Comparison of ENCODE assay signal across 24 cellular contexts in genomic region chr19:3771033-3771905, GRCh38. TPM values are rescaled to one million over a fixed set of nuclear protein-coding genes. Genes with fewer than 3 reads are reported as not detected.
DNase-seq lines count a peak whose midpoint lies in the region; ATAC-seq and TF ChIP-seq lines count a peak whose summit lies in the region.
"Had no signal": no experiment of that assay in that cellular context is flagged by ENCODE, and none has a peak within 500 bp of the region (broad histone marks: within the 10 kb centered on the region; RNA-seq: fewer than 3 reads in every experiment).

No MANE protein-coding gene starts in this region.

- in situ Hi-C loops in mammary epithelial cell (cut with MboI; ENCODE audit: low sequenced_read_pairs in 2 of 2): no loop called here

- H3K9ac ChIP-seq in mammary epithelial cell (ENCODE audit: insufficient read depth, low read length): no peak overlapping the region
- H3K9ac ChIP-seq: BLaER1, GM23248 had no signal

- peaks cover 2% of the 10 kb centered on the region for H4K20me1 ChIP-seq in mammary epithelial cell (ENCODE audit: insufficient read depth, low read length)
- H4K20me1 ChIP-seq: BLaER1 had no signal

- H3K27me3 ChIP-seq in breast epithelium (no peaks in the 10 kb centered on the region), mammary epithelial cell (ENCODE audit: insufficient read depth, low read length) (no peaks in the 10 kb centered on the region)
- H3K27me3 ChIP-seq: BLaER1 had no signal

- H3K4me1 ChIP-seq in breast epithelium (no peaks in the 10 kb centered on the region), mammary epithelial cell (ENCODE audit: insufficient read depth, low read length) (no peaks in the 10 kb centered on the region)
- H3K4me1 ChIP-seq: BLaER1 had no signal

- H3K27ac Mint-ChIP-seq in T-helper 17 cell: peak overlapping the region; percentile 63
- peak overlapping the region; percentile 47 for H3K27ac Mint-ChIP-seq in type B pancreatic cell
- H3K27ac Mint-ChIP-seq: CD8-positive, alpha-beta T cell; HFFc6 had no signal

- H3K36me3 ChIP-seq in breast epithelium (peaks cover 6% of the 10 kb centered on the region), mammary epithelial cell (ENCODE audit: insufficient read depth, low read length) (no peaks in the 10 kb centered on the region)

- H3K9me3 ChIP-seq in breast epithelium (no peaks in the 10 kb centered on the region), mammary epithelial cell (replicated peaks; ENCODE audit: insufficient read depth, low read length) (no peaks in the 10 kb centered on the region), T-helper 17 cell (ENCODE audit: control insufficient read depth, low read length, poor library complexity, severe bottlenecking) (no peaks in the 10 kb centered on the region)
- H3K9me3 ChIP-seq: BLaER1 had no signal

- H3K4me1 Mint-ChIP-seq in T-helper 17 cell (peaks cover 15% of the 10 kb centered on the region), type B pancreatic cell (ENCODE audit: unreplicated experiment) (no peaks in the 10 kb centered on the region)

- intact Hi-C loops in breast epithelium (cut with DNase I; ENCODE audit: low total_unique reads) (no loop called here), mammary epithelial cell (cut with micrococcal nuclease) (no loop called here)

- TF ChIP-seq POLR2A in breast epithelium (IDR thresholded peaks at IDR 0.05): no peak

- no peak overlapping the region for H3K4me2 ChIP-seq in mammary epithelial cell (ENCODE audit: insufficient read depth, low read depth, low read length)
- H3K4me2 ChIP-seq: BLaER1 had no signal

- no peak for DNase-seq in breast epithelium (ENCODE audit: low spot score in 2 of 2)
- DNase-seq in mammary epithelial cell: no peak
- no peak for DNase-seq in T-helper 17 cell
- DNase-seq in iPS DF 19.7 (ENCODE audit: low read depth, low spot score): peak; percentile 25
- DNase-seq in type B pancreatic cell (ENCODE audit: extremely low spot score, unreplicated experiment): no peak
- no peak for DNase-seq in SKM-1 (lab: John Stamatoyannopoulos, UW; ENCODE audit: unreplicated experiment)
- no peak for DNase-seq in HT-29 (ENCODE audit: low spot score)
- DNase-seq: CD8-positive, alpha-beta T cell; DMS79; GM23248; HFFc6; KBM-7; MV-4-11; NCI-H1417; NCI-H187 treated with DMSO at 0.1 percent for 48 hours; NCI-H2171; NCI-H446; NK-92 treated with Interleukin-12 subunit alpha and Interleukin-12 subunit beta, amount 100 ng/mL, for 24 hours; OCI-M1; RPMI8226 had no signal

- H3K27ac ChIP-seq in breast epithelium (peak overlapping the region in 1 of 2 donors; percentile 19), mammary epithelial cell (ENCODE audit: insufficient read depth, low read depth, low read length) (no peak overlapping the region)
- H3K27ac ChIP-seq: BLaER1, GM23248, HL-60 had no signal

- H3K4me3 ChIP-seq in breast epithelium: peak overlapping the region in 2 of 3 donors; percentile 13 to 33
- no peak overlapping the region for H3K4me3 ChIP-seq in mammary epithelial cell (replicated peaks in 1 of 3; ENCODE audit: insufficient read depth in 1 of 3, low read depth in 2 of 3, low read length in 3 of 3)
- H3K4me3 ChIP-seq: BLaER1, GM23248 had no signal

- H3K36me3 Mint-ChIP-seq in T-helper 17 cell (ENCODE audit: low read depth): peaks cover 5% of the 10 kb centered on the region
- no peaks in the 10 kb centered on the region for H3K36me3 Mint-ChIP-seq in type B pancreatic cell

- BruUV-seq in mammary epithelial cell (replicated peaks; lab: Mats Ljungman, UMichigan): no TSS peak

- no peaks in the 10 kb centered on the region for H3K9me3 Mint-ChIP-seq in type B pancreatic cell
- H3K9me3 Mint-ChIP-seq: CD8-positive, alpha-beta T cell; HFFc6 had no signal

- no peak for ATAC-seq in T-helper 17 cell
- ATAC-seq in HG03378 (IDR thresholded peaks at IDR 0.05; ENCODE audit: unreplicated experiment): no peak
- ATAC-seq: CD8-positive, alpha-beta T cell had no signal

- CTCF ChIA-PET in mammary epithelial cell (lab: Charles Lee; ENCODE audit: low non-redundant PET): no interaction called here

- no peak overlapping the region for H2AFZ ChIP-seq in mammary epithelial cell (ENCODE audit: low read depth, low read length)
- H2AFZ ChIP-seq: GM23248 had no signal

- H3K4me3 Mint-ChIP-seq in T-helper 17 cell: no peak overlapping the region
- no peak overlapping the region for H3K4me3 Mint-ChIP-seq in type B pancreatic cell
- H3K4me3 Mint-ChIP-seq: CD8-positive, alpha-beta T cell; HFFc6 had no signal

- H3K79me2 ChIP-seq in mammary epithelial cell (ENCODE audit: insufficient read depth, low read length): no peaks in the 10 kb centered on the region

- dilution Hi-C loops in mammary epithelial cell (cut with HindIII; ENCODE audit: low sequenced_read_pairs): no loop called here

- H3K27me3 Mint-ChIP-seq in T-helper 17 cell (no peaks in the 10 kb centered on the region), type B pancreatic cell (peaks cover 3% of the 10 kb centered on the region)

- TF ChIP-seq CTCF in breast epithelium (IDR thresholded peaks at IDR 0.05) (no peak), mammary epithelial cell (conservative IDR thresholded peaks at IDR 0.05 in 1 of 2, IDR thresholded peaks at IDR 0.05 in 1 of 2; ENCODE audit: extremely low read depth in 1 of 2, insufficient read depth in 1 of 2, low read depth in 1 of 2, low read length in 2 of 2) (no peak), type B pancreatic cell (conservative IDR thresholded peaks at IDR 0.05) (no peak)

- 58% methylated on average over 12 of the region's 32 CpGs for WGBS in mammary epithelial cell (ENCODE audit: low coverage, missing lambda C conversion rate)

RNA-seq across cellular contexts. Expression of gene RAX2, which starts 0.8 kb away (rescaled TPM):
- under 1 TPM in 1 of 3 donors, not detected in 2; 0.66 TPM for total RNA-seq in breast epithelium
- not detected for total RNA-seq in mammary epithelial cell
- not detected for polyA plus RNA-seq in mammary epithelial cell
- polyA minus RNA-seq in mammary epithelial cell: not detected
- not detected for total RNA-seq in T-helper 17 cell
- not detected in 2 replicates for total RNA-seq in type B pancreatic cell (ENCODE audit: low replicate concordance)
- total RNA-seq in HT-29 (2014; rRNA removed; shearing (Covaris generic)): not detected in 2 replicates
- total RNA-seq: A172; CD8-positive, alpha-beta T cell; GM23248; HFFc6 had no signal
- polyA plus RNA-seq: GM23248 had no signal

RNA-seq across cellular contexts. Expression of gene MRPL54, which starts 8.8 kb away (rescaled TPM):
- total RNA-seq in breast epithelium (10 to 100 TPM; 69.9 to 81.5 (median 73.4) TPM), mammary epithelial cell (10 to 100 TPM; 23.7 to 48.2 TPM), T-helper 17 cell (10 to 100 TPM; 63.9 to 86.2 TPM), type B pancreatic cell (ENCODE audit: low replicate concordance) (35.9 and 44.0 TPM in 2 replicates)
- 50.4 TPM for polyA plus RNA-seq in mammary epithelial cell
- 32.9 TPM for polyA minus RNA-seq in mammary epithelial cell
- total RNA-seq in HT-29 (2014; rRNA removed; shearing (Covaris generic)): 50.7 and 59.5 TPM in 2 replicates

RNA-seq across cellular contexts. Expression of gene APBA3, which starts 9.8 kb away (rescaled TPM):
- total RNA-seq in breast epithelium (10 to 100 TPM; 24.0 to 24.9 (median 24.6) TPM), mammary epithelial cell (10 to 100 TPM; 14.5 to 22.8 TPM), T-helper 17 cell (10 to 100 TPM; 71.9 to 75.1 TPM), type B pancreatic cell (ENCODE audit: low replicate concordance) (25.1 and 28.5 TPM in 2 replicates)
- 5.7 TPM for polyA plus RNA-seq in mammary epithelial cell
- 3.1 TPM for polyA minus RNA-seq in mammary epithelial cell
- total RNA-seq in HT-29 (2014; rRNA removed; shearing (Covaris generic)): 31.4 TPM in 2 replicates

RNA-seq across cellular contexts. Expression of gene MATK, which starts 14.9 kb away (rescaled TPM):
- 1 to 10 TPM; 1.8 to 5.6 (median 5.2) TPM for total RNA-seq in breast epithelium
- not detected for total RNA-seq in mammary epithelial cell
- not detected for polyA plus RNA-seq in mammary epithelial cell
- not detected for polyA minus RNA-seq in mammary epithelial cell
- total RNA-seq in T-helper 17 cell: 10 to 100 TPM; 10.0 to 13.3 TPM
- total RNA-seq in type B pancreatic cell (ENCODE audit: low replicate concordance): 1.6 and 1.7 TPM in 2 replicates
- total RNA-seq in HT-29 (2014; rRNA removed; shearing (Covaris generic)): 0.92 TPM in 1 of 2 replicates, not detected in the other
- total RNA-seq: GM23248, HFFc6 had no signal
- polyA plus RNA-seq: GM23248 had no signal

Comparison
In these comparisons a context has a peak if more than half of its experiments do, and no peak if none do; other contexts are left out.
1. H3K4me3 ChIP-seq: peak in breast epithelium (2 of 3); none in mammary epithelial cell (0 of 3).